Comparison of ENCODE assay signal across 13 cellular contexts in the genomic region with DNA sequence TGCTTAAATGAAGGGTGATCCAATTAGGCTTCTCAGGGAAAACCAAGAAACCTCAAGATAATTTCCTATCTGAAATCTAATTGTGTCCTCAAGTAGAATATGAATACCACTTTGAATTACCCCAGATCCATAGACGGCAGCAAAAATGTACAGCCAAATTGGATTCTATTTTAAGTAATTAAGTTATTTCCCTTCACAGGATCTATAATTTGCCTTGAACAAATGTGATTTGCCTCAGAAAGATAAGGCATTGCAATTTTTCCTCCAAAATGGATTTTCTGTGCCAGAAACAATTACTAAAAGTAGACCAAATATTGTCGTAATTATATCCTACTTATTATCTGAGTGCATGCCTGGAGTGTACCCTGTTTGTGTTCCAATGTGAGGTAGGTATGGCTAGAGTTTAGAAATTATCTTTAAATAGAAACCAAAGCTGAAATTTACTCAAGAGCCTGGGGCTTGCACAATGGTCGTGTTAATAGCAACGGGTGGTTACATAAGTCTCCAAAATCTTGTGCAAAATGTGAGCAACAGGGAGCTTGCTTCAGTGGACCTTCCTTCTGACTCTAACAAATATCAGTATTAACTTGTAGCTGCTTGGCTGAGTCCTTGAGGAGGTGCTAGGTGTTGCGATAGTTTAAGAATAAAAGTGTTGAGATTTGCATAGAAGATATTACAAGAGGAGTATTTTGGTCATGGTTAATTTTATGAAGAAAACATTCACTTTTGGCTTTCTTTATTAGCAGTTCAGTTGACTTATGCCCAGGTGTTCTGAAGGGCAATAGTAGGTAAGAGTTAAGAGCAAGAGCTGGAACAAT. TPM values are rescaled to one million over a fixed set of nuclear protein-coding genes. Genes with fewer than 3 reads are reported as not detected.
DNase-seq lines count a peak whose midpoint lies in the region; ATAC-seq and TF ChIP-seq lines count a peak whose summit lies in the region.
"Had no signal": no experiment of that assay in that cellular context is flagged by ENCODE, and none has a peak within 500 bp of the region (broad histone marks: within the 10 kb centered on the region; RNA-seq: fewer than 3 reads in every experiment).

No MANE protein-coding gene starts in this region.

- peaks cover 64% of the 10 kb centered on the region for H3F3A ChIP-seq in DOHH2 (ENCODE audit: control insufficient read depth, insufficient read depth)

- H3K27me3 ChIP-seq in A673 (replicated peaks; ENCODE audit: insufficient read depth, low read depth, low read length, poor library complexity) (peaks cover 99% of the 10 kb centered on the region), DOHH2 (ENCODE audit: control insufficient read depth, low read length) (no peaks in the 10 kb centered on the region), ectodermal cell (ENCODE audit: control insufficient read depth, insufficient read depth, low read length, poor library complexity, severe bottlenecking) (peaks cover 5% of the 10 kb centered on the region)

- H3K4me3 ChIP-seq in A673 (ENCODE audit: low read depth, low read length, poor library complexity, severe bottlenecking) = no peak overlapping the region
- H3K4me3 ChIP-seq in DOHH2 (ENCODE audit: low read length) = peak overlapping the region; percentile 94
- no peak overlapping the region for H3K4me3 ChIP-seq in ectodermal cell (ENCODE audit: insufficient read depth, low read depth, low read length)
- H3K4me3 ChIP-seq: psoas muscle had no signal

- no peaks in the 10 kb centered on the region for H3K9me2 ChIP-seq in DOHH2 (replicated peaks; ENCODE audit: control insufficient read depth, low read length)

- H3K27ac ChIP-seq in A673 (ENCODE audit: low read depth, low read length, poor library complexity, severe bottlenecking) (no peak overlapping the region), DOHH2 (ENCODE audit: low read depth, low read length) (peak overlapping the region; percentile 91), ectodermal cell (ENCODE audit: insufficient read depth, low read depth, low read length, poor library complexity, severe bottlenecking) (peak overlapping the region; percentile 28)
- H3K27ac ChIP-seq: psoas muscle had no signal

- H3K4me2 ChIP-seq in DOHH2 (ENCODE audit: low read length) = peak overlapping the region; percentile 73

- DNase-seq in A673 (ENCODE audit: low spot score) (peak; percentile 46), SIG-M5 treated with dmso at 0.1 percent for 504 hours (lab: John Stamatoyannopoulos, UW; ENCODE audit: unreplicated experiment) (peak; percentile 98), RKO (ENCODE audit: low spot score) (no peak), globus pallidus (ENCODE audit: low spot score) (no peak)
- no peak for DNase-seq in stimulated activated CD4-positive, alpha-beta T cell treated with anti-CD3 and anti-CD28 coated beads, Interleukin-1b, Interleukin-23, amount 100 ng/mL, for 48 hours
- DNase-seq: activated CD4-positive, alpha-beta T cell treated with anti-CD3 and anti-CD28 coated beads, Interleukin-2, amount 10 ng/mL, durations not matched to agents 7 days and 5 days; Karpas-422; NCI-H446; psoas muscle; stimulated activated naive CD4-positive, alpha-beta T cell treated with Interleukin-2 at 50 U/mL for 16 hours had no signal

- H4K20me1 ChIP-seq in DOHH2 (ENCODE audit: control insufficient read depth, insufficient read depth, low read depth, low read length) = peaks cover 23% of the 10 kb centered on the region

- POLR2A ChIA-PET in A673 (lab: Charles Lee; ENCODE audit: low non-redundant PET) = no interaction called here

- intact Hi-C loops in A673 (cut with micrococcal nuclease; ENCODE audit: unreplicated experiment) = no loop called here

- H3K9me3 ChIP-seq in A673 (ENCODE audit: low read depth, low read length, poor library complexity, severe bottlenecking) (no peaks in the 10 kb centered on the region), DOHH2 (ENCODE audit: control insufficient read depth, insufficient read depth, low read length) (no peaks in the 10 kb centered on the region), ectodermal cell (ENCODE audit: control insufficient read depth, low read length) (no peaks in the 10 kb centered on the region)
- H3K9me3 ChIP-seq: psoas muscle had no signal

- no peaks in the 10 kb centered on the region for H3K36me3 ChIP-seq in A673 (ENCODE audit: insufficient read depth, low read length, poor library complexity, severe bottlenecking)
- H3K36me3 ChIP-seq in DOHH2 (ENCODE audit: control insufficient read depth, low read length) = peaks cover 54% of the 10 kb centered on the region
- H3K36me3 ChIP-seq in ectodermal cell (ENCODE audit: control insufficient read depth, insufficient read depth, low read length) = peaks cover 14% of the 10 kb centered on the region

- TF ChIP-seq CTCF in A673 (conservative IDR thresholded peaks at IDR 0.05; ENCODE audit: low read depth, low read length) (no peak), DOHH2 (IDR thresholded peaks at IDR 0.05; ENCODE audit: low read depth, low read length, poor library complexity, severe bottlenecking) (no peak)

- H3K79me2 ChIP-seq in DOHH2 (ENCODE audit: control insufficient read depth, low read length) = peaks cover 51% of the 10 kb centered on the region

- BruUV-seq in A673 (replicated peaks; lab: Mats Ljungman, UMichigan) = no TSS peak

- 89 to 93% methylated on average over 4 to 5 of the region's 5 CpGs for WGBS in ectodermal cell, 2 experiments

- CTCF ChIA-PET in A673 (lab: Charles Lee) = no interaction called here

- H3K4me1 ChIP-seq in A673 (ENCODE audit: insufficient read depth, low read length, poor library complexity, severe bottlenecking) (no peaks in the 10 kb centered on the region), DOHH2 (ENCODE audit: control insufficient read depth, low read length) (peaks cover 80% of the 10 kb centered on the region), ectodermal cell (ENCODE audit: control insufficient read depth, insufficient read depth, low read length) (peaks cover 21% of the 10 kb centered on the region)

- ATAC-seq in GM19452 (IDR thresholded peaks at IDR 0.05; ENCODE audit: unreplicated experiment) = no peak
- ATAC-seq: psoas muscle had no signal

RNA-seq across cellular contexts. Expression of gene CXCR4, which starts 4.8 kb away (rescaled TPM):
- 1.5 and 3.6 TPM in 2 replicates for total RNA-seq in A673 (2021)
- 37.7 TPM for polyA plus RNA-seq in ectodermal cell (2013, experiment 1 of 4)
- polyA plus RNA-seq in ectodermal cell (2013, experiment 2 of 4) = 41.4 TPM
- 37.7 TPM for polyA plus RNA-seq in ectodermal cell (2013, experiment 3 of 4)
- 53.4 TPM for polyA plus RNA-seq in ectodermal cell (2013, experiment 4 of 4)

Comparison
In these comparisons a context has a peak if more than half of its experiments do, and no peak if none do; other contexts are left out.
1. DNase-seq: peak in A673 (single experiment) and SIG-M5 treated with dmso at 0.1 percent for 504 hours (single experiment); none in RKO (single experiment), globus pallidus (single experiment) and stimulated activated CD4-positive, alpha-beta T cell treated with anti-CD3 and anti-CD28 coated beads, Interleukin-1b, Interleukin-23, amount 100 ng/mL, for 48 hours (single experiment).